ENCODE assay signal across 36 cellular contexts in the genomic region with DNA sequence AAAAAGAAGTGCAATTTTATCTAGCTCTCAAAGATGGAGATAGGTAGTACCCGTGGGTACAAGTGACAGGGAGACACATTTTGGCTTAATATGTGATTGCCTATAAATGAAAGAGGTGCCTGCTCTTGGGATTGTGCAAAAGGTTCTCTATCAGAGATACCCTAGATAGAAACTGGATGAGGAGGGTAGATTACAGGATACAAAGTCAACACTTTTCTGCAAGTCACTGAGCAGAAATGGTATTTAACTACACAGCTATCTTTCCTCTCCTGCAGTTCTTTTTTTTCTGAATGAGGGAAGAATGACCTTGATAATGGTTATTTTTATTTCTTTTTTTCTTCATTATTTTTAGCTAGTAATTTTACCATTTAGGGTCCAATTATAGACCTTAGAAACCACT.
DNase-seq lines count a peak whose midpoint lies in the region; ATAC-seq, FAIRE-seq and TF ChIP-seq lines count a peak whose summit lies in the region.
"Had no signal": no experiment of that assay in that cellular context is flagged by ENCODE, and none has a peak within 500 bp of the region (broad histone marks: within the 10 kb centered on the region; RNA-seq: fewer than 3 reads in every experiment).

No MANE protein-coding gene starts in this region.

- H3K27ac ChIP-seq in K562 (ENCODE audit: extremely low read depth, low read depth, low read length) (no peak overlapping the region), right lobe of liver (no peak overlapping the region)
- no peak overlapping the region for H3K27ac ChIP-seq in naive thymus-derived CD4-positive, alpha-beta T cell (ENCODE audit: low read depth, low read length)
- no peak overlapping the region for H3K27ac ChIP-seq in CD8-positive, alpha-beta T cell (ENCODE audit: low read depth, low read length)
- H3K27ac ChIP-seq: 22Rv1; A549; BLaER1; BLaER1 treated with 17β-estradiol and CSF1 and Interleukin-3, amounts not matched to agents 10 nM and 100 nM; C4-2B had no signal

- peak overlapping the region; percentile 9 for H3K27ac Mint-ChIP-seq in T-helper 17 cell
- no peak overlapping the region for H3K27ac Mint-ChIP-seq in naive thymus-derived CD4-positive, alpha-beta T cell
- no peak overlapping the region for H3K27ac Mint-ChIP-seq in CD8-positive, alpha-beta T cell
- H3K27ac Mint-ChIP-seq: B cell; CD14-positive monocyte; CD4-positive, alpha-beta memory T cell; CD4-positive, alpha-beta T cell; CD4-positive, CD25-positive, alpha-beta regulatory T cell; CD8-positive, alpha-beta memory T cell had no signal

- no peaks in the 10 kb centered on the region for H3K79me2 ChIP-seq in K562 (ENCODE audit: control insufficient read depth, insufficient read depth, low read length)

- no peaks in the 10 kb centered on the region for H3K36me3 Mint-ChIP-seq in T-helper 17 cell (ENCODE audit: low read depth)
- no peaks in the 10 kb centered on the region for H3K36me3 Mint-ChIP-seq in naive thymus-derived CD4-positive, alpha-beta T cell
- H3K36me3 Mint-ChIP-seq in CD8-positive, alpha-beta T cell: no peaks in the 10 kb centered on the region
- H3K36me3 Mint-ChIP-seq: CD14-positive monocyte; CD4-positive, alpha-beta memory T cell; CD4-positive, CD25-positive, alpha-beta regulatory T cell; CD8-positive, alpha-beta memory T cell had no signal

- DNase-seq in OCI-M1 (lab: John Stamatoyannopoulos, UW) (peak; percentile 35), T-helper 17 cell (no peak), K562 (ENCODE audit: extremely low read depth in 1 of 4, low spot score in 3 of 4) (no peak), activated gamma-delta T cell (lab: John Stamatoyannopoulos, UW) (no peak), right lobe of liver (no peak)
- DNase-seq in naive thymus-derived CD4-positive, alpha-beta T cell: no peak
- no peak for DNase-seq in CD8-positive, alpha-beta T cell
- DNase-seq: 8988T; ACHN; AML-193; BE2C; C1 segment of cervical spinal cord; Caco-2; Calu3; CD4-positive, alpha-beta memory T cell; CD4-positive, alpha-beta T cell; CD4-positive, CD25-positive, alpha-beta regulatory T cell; CD8-positive, alpha-beta memory T cell; COR-L47; DMS 273 treated with DMSO at 0.1 percent for 48 hours; DMS153; DMS53; DMS79; DMS79 treated with DMSO at 0.1 percent for 48 hours; DND-41; EL had no signal

- no peaks in the 10 kb centered on the region for H3K27me3 ChIP-seq in K562 (ENCODE audit: control insufficient read depth in 2 of 2, insufficient read depth in 2 of 2, low read length in 2 of 2)
- no peaks in the 10 kb centered on the region for H3K27me3 ChIP-seq in naive thymus-derived CD4-positive, alpha-beta T cell (ENCODE audit: control insufficient read depth in 2 of 2, insufficient read depth in 2 of 2, low read length in 2 of 2)
- H3K27me3 ChIP-seq in CD8-positive, alpha-beta T cell (ENCODE audit: insufficient read depth, low read length): no peaks in the 10 kb centered on the region
- H3K27me3 ChIP-seq in right lobe of liver: no peaks in the 10 kb centered on the region
- H3K27me3 ChIP-seq: BE2C; BLaER1; BLaER1 treated with 17β-estradiol and CSF1 and Interleukin-3, amounts not matched to agents 10 nM and 100 nM had no signal

- 0% methylated on average over 1 of the region's 1 CpG for WGBS in K562 (ENCODE audit: insufficient coverage, low coverage, missing lambda C conversion rate)
- WGBS in right lobe of liver (ENCODE audit: insufficient coverage, low coverage, low lambda C conversion rate, missing lambda C conversion rate): 71% methylated on average over 1 of the region's 1 CpG

- H3K27me3 Mint-ChIP-seq in T-helper 17 cell: peaks cover 8% of the 10 kb centered on the region
- H3K27me3 Mint-ChIP-seq in naive thymus-derived CD4-positive, alpha-beta T cell: peaks cover 5 to 30% (median 6%) of the 10 kb centered on the region in 5 donors
- peaks cover 8% of the 10 kb centered on the region for H3K27me3 Mint-ChIP-seq in CD8-positive, alpha-beta T cell (ENCODE audit: low read depth)
- H3K27me3 Mint-ChIP-seq: CD4-positive, alpha-beta T cell had no signal

- no peak for FAIRE-seq in K562 (lab: Jason Lieb, UNC)
- FAIRE-seq: A204.1, A549, D721Med had no signal

- no peaks in the 10 kb centered on the region for H3K9me1 ChIP-seq in K562 (ENCODE audit: control insufficient read depth, insufficient read depth, low read length)

- H3K4me3 ChIP-seq in K562: no peak overlapping the region
- H3K4me3 ChIP-seq in naive thymus-derived CD4-positive, alpha-beta T cell (ENCODE audit: low read length): no peak overlapping the region
- H3K4me3 ChIP-seq in CD8-positive, alpha-beta T cell (ENCODE audit: low read depth, low read length): no peak overlapping the region
- no peak overlapping the region for H3K4me3 ChIP-seq in right lobe of liver
- H3K4me3 ChIP-seq: A549; BLaER1; BLaER1 treated with 17β-estradiol and CSF1 and Interleukin-3, amounts not matched to agents 10 nM and 100 nM had no signal

- in situ Hi-C loops in K562 (cut with MboI): no loop called here

- H3K9me3 Mint-ChIP-seq in naive thymus-derived CD4-positive, alpha-beta T cell: peaks cover 0 to 1% (median 0%) of the 10 kb centered on the region in 11 donors
- no peaks in the 10 kb centered on the region for H3K9me3 Mint-ChIP-seq in CD8-positive, alpha-beta T cell
- H3K9me3 Mint-ChIP-seq: CD4-positive, alpha-beta T cell; CD8-positive, alpha-beta memory T cell had no signal

- no peak for TF ChIP-seq RAD21 in K562 (CRISPR knock-in tag; conservative IDR thresholded peaks at IDR 0.05 in 1 of 2, IDR thresholded peaks at IDR 0.05 in 1 of 2)

- H3K9ac ChIP-seq in K562 (ENCODE audit: insufficient read depth in 1 of 2, low read depth in 2 of 2, low read length in 2 of 2): no peak overlapping the region
- H3K9ac ChIP-seq: BLaER1; BLaER1 treated with 17β-estradiol and CSF1 and Interleukin-3, amounts not matched to agents 10 nM and 100 nM had no signal

- intact Hi-C loops in K562 (cut with micrococcal nuclease) (loop anchor here (10.0 kb wide), 1 partner anchor 299 kb away; no protein-coding TSS in a partner anchor), right lobe of liver (cut with DNase I) (loop anchor here in 1 of 2 donors (10.0 kb wide), 1 partner anchor 359 kb away; no protein-coding TSS in a partner anchor)
- intact Hi-C loops in naive thymus-derived CD4-positive, alpha-beta T cell (cut with micrococcal nuclease): no loop called here
- intact Hi-C loops in CD8-positive, alpha-beta T cell (cut with DNase I, micrococcal nuclease): no loop called here

- H4K20me1 ChIP-seq in K562 (replicated peaks; ENCODE audit: control insufficient read depth, insufficient read depth, low read length): no peaks in the 10 kb centered on the region
- H4K20me1 ChIP-seq: BLaER1; BLaER1 treated with 17β-estradiol and CSF1 and Interleukin-3, amounts not matched to agents 10 nM and 100 nM had no signal

- ATAC-seq in T-helper 17 cell: no peak
- no peak for ATAC-seq in K562
- peak; percentile 46 for ATAC-seq in naive thymus-derived CD4-positive, alpha-beta T cell
- no peak for ATAC-seq in CD8-positive, alpha-beta T cell
- no peak for ATAC-seq in HG02938 (IDR thresholded peaks at IDR 0.05; ENCODE audit: unreplicated experiment)
- ATAC-seq in right lobe of liver: no peak
- ATAC-seq: A549 had no signal

- H3K36me3 ChIP-seq in K562 (ENCODE audit: control insufficient read depth, insufficient read depth, low read length) (no peaks in the 10 kb centered on the region), right lobe of liver (no peaks in the 10 kb centered on the region)
- no peaks in the 10 kb centered on the region for H3K36me3 ChIP-seq in naive thymus-derived CD4-positive, alpha-beta T cell (ENCODE audit: control insufficient read depth in 2 of 3, insufficient read depth in 3 of 3, low read length in 3 of 3)
- H3K36me3 ChIP-seq in CD8-positive, alpha-beta T cell (ENCODE audit: insufficient read depth, low read length): no peaks in the 10 kb centered on the region
- H3K36me3 ChIP-seq: BE2C; BLaER1; BLaER1 treated with 17β-estradiol and CSF1 and Interleukin-3, amounts not matched to agents 10 nM and 100 nM had no signal

- no peak overlapping the region for H3K4me2 ChIP-seq in K562 (ENCODE audit: insufficient read depth, low read length)
- H3K4me2 ChIP-seq: A549; BLaER1; BLaER1 treated with 17β-estradiol and CSF1 and Interleukin-3, amounts not matched to agents 10 nM and 100 nM had no signal

- peak overlapping the region; percentile 42 for H2AFZ ChIP-seq in K562 (ENCODE audit: low read depth, low read length)

- CTCF ChIA-PET in K562 (lab: Yijun Ruan, JAX; ENCODE audit: low intra/inter-chr PET ratio): no interaction called here
- CTCF ChIA-PET in naive thymus-derived CD4-positive, alpha-beta T cell (lab: Charles Lee): interaction anchor here (0.6 to 1.5 kb wide), 3 partner anchors 9 to 313 kb away, joined by 3 to 4 read pairs (median 4); no protein-coding TSS in a partner anchor
- CTCF ChIA-PET in CD8-positive, alpha-beta T cell (lab: Charles Lee): interaction anchor here (0.8 to 4.1 kb wide), 2 partner anchors 160 to 361 kb away, joined by 4 to 21 read pairs; no protein-coding TSS in a partner anchor

- H3K4me1 Mint-ChIP-seq in T-helper 17 cell: peaks cover 4% of the 10 kb centered on the region
- H3K4me1 Mint-ChIP-seq in naive thymus-derived CD4-positive, alpha-beta T cell: peaks cover 0 to 30% (median 4%) of the 10 kb centered on the region in 7 donors
- no peaks in the 10 kb centered on the region for H3K4me1 Mint-ChIP-seq in CD8-positive, alpha-beta T cell (ENCODE audit: low read depth)

- H3K9me3 ChIP-seq in T-helper 17 cell (ENCODE audit: control insufficient read depth, low read length, poor library complexity, severe bottlenecking) (no peaks in the 10 kb centered on the region), K562 (replicated peaks; ENCODE audit: control insufficient read depth, insufficient read depth, low read depth, low read length) (no peaks in the 10 kb centered on the region), right lobe of liver (no peaks in the 10 kb centered on the region)
- no peaks in the 10 kb centered on the region for H3K9me3 ChIP-seq in naive thymus-derived CD4-positive, alpha-beta T cell (ENCODE audit: control insufficient read depth in 2 of 3, low read length in 3 of 3)
- no peaks in the 10 kb centered on the region for H3K9me3 ChIP-seq in CD8-positive, alpha-beta T cell (ENCODE audit: low read length)
- H3K9me3 ChIP-seq: BE2C, Caco-2 had no signal

- H3K4me1 ChIP-seq in K562 (replicated peaks in 1 of 2; ENCODE audit: control insufficient read depth in 2 of 2, insufficient read depth in 2 of 2, low read length in 2 of 2) (no peaks in the 10 kb centered on the region; a peak in 2 of 5 replicates), right lobe of liver (no peaks in the 10 kb centered on the region)
- H3K4me1 ChIP-seq in naive thymus-derived CD4-positive, alpha-beta T cell (ENCODE audit: control insufficient read depth in 2 of 2, insufficient read depth in 2 of 2, low read length in 2 of 2): no peaks in the 10 kb centered on the region
- no peaks in the 10 kb centered on the region for H3K4me1 ChIP-seq in CD8-positive, alpha-beta T cell (ENCODE audit: insufficient read depth, low read length)
- H3K4me1 ChIP-seq: A549, BE2C, BLaER1, Caco-2 had no signal

- TF ChIP-seq CTCF in K562 (IDR thresholded peaks at IDR 0.05 in 2 of 3, conservative IDR thresholded peaks at IDR 0.05 in 1 of 3; ENCODE audit: insufficient read depth in 2 of 3, low read depth in 1 of 3, low read length in 3 of 3) (no peak), right lobe of liver (IDR thresholded peaks at IDR 0.05) (no peak)
- no peak for TF ChIP-seq CTCF in CD8-positive, alpha-beta T cell (IDR thresholded peaks at IDR 0.05)

- no peak for TF ChIP-seq EP300 in K562 (IDR thresholded peaks at IDR 0.05; ENCODE audit: low read length)

- H3K4me3 Mint-ChIP-seq in T-helper 17 cell: no peak overlapping the region
- no peak overlapping the region for H3K4me3 Mint-ChIP-seq in naive thymus-derived CD4-positive, alpha-beta T cell
- H3K4me3 Mint-ChIP-seq in CD8-positive, alpha-beta T cell: no peak overlapping the region
- H3K4me3 Mint-ChIP-seq: B cell; CD14-positive monocyte; CD4-positive, alpha-beta memory T cell; CD4-positive, alpha-beta T cell; CD4-positive, CD25-positive, alpha-beta regulatory T cell; CD8-positive, alpha-beta memory T cell had no signal

- TF ChIP-seq POLR2A in K562 (conservative IDR thresholded peaks at IDR 0.05) (no peak), right lobe of liver (IDR thresholded peaks at IDR 0.05) (no peak)

- BruUV-seq in K562 (replicated peaks; lab: Mats Ljungman, UMichigan): no TSS peak

- POLR2A ChIA-PET in K562 (lab: Yijun Ruan, JAX): interaction anchor here (0.6 to 1.3 kb wide), 3 partner anchors 9 to 129 kb away, joined by 3 to 6 read pairs (median 3); no protein-coding TSS in a partner anchor
- POLR2A ChIA-PET in naive thymus-derived CD4-positive, alpha-beta T cell (lab: Charles Lee): no interaction called here
- POLR2A ChIA-PET in CD8-positive, alpha-beta T cell (lab: Charles Lee): no interaction called here
